In genomic region chr17:33464669-33465275, GRCh38 we compare ENCODE assay signal across 1 cellular context.
TF ChIP-seq lines count a peak whose summit lies in the region.

No MANE protein-coding gene starts in this region.

TF ChIP-seq in SK-N-SH, 30 proteins besides CTCF, POLR2A, EP300 and RAD21 (continued from another document):
- TF ChIP-seq SMC3 (IDR thresholded peaks at IDR 0.05; ENCODE audit: low read depth, low read length) (no peak), EZH2phosphoT487 (IDR thresholded peaks at IDR 0.05; ENCODE audit: borderline replicate concordance, low read depth) (no peak), FOSL2 (IDR thresholded peaks at IDR 0.05; ENCODE audit: borderline replicate concordance, low read depth) (no peak)
TF ChIP-seq in SK-N-SH: peak in this region for 2.
